Comparison of ENCODE assay signal across 9 cellular contexts in the genomic region with DNA sequence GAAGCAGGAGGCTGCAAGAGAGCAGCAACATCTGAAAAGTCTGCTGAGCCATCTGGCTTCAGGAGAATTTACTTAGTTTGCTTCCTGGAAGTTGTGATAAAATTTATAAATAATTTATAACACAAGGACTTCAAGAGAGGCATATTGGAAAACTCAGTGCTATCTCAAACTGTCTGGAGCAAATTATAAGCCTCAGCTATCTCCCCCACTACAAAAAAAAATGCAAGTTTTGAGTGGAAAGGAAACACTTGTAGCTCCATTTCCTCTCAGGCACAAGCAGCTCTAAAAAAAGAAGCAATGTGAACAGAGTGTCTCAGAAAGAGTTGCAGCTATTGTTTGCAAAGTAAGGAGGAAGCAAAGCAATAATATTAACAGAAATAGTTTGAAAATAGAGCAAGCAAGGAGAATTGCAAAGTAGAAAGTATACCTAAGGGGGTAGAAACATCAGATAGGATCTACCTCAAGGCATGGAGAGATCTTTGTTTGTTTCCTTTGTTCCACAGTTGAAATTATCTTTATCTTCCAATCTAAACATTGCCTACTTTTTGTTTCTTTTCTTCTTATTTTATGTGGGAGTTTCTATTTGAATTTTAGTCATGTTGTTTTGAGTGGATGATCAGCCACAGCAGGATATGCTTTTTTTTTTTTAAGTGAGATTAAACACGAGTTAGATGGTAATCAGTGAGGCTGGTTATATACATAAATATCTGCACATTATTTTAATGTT. TPM values are rescaled to one million over a fixed set of nuclear protein-coding genes. Genes with fewer than 3 reads are reported as not detected.
DNase-seq lines count a peak whose midpoint lies in the region; ATAC-seq, FAIRE-seq and TF ChIP-seq lines count a peak whose summit lies in the region.
"Had no signal": no experiment of that assay in that cellular context is flagged by ENCODE, and none has a peak within 500 bp of the region (broad histone marks: within the 10 kb centered on the region; RNA-seq: fewer than 3 reads in every experiment).

No MANE protein-coding gene starts in this region.

- H3K36me3 Mint-ChIP-seq in CD14-positive monocyte (peaks cover 0 to 1% of the 10 kb centered on the region in 2 donors), GM23338 (ENCODE audit: low read depth) (no peaks in the 10 kb centered on the region; the same call in 2 of the 3 replicates), memory B cell (peaks cover 1% of the 10 kb centered on the region)
- H3K36me3 Mint-ChIP-seq in activated naive CD8-positive, alpha-beta T cell treated with anti-CD3 and anti-CD28 coated beads for 36 hours, result peaks cover 8% of the 10 kb centered on the region

- intact Hi-C loops in CD14-positive monocyte (cut with micrococcal nuclease), result no loop called here

- no peak overlapping the region for H3K4me2 ChIP-seq in GM23338

- no peaks in the 10 kb centered on the region for H3K27me3 ChIP-seq in GM23338 (ENCODE audit: insufficient read depth)

- peaks cover 30% of the 10 kb centered on the region for H3K4me1 Mint-ChIP-seq in CD14-positive monocyte
- H3K4me1 Mint-ChIP-seq in GM23338, result no peaks in the 10 kb centered on the region
- H3K4me1 Mint-ChIP-seq in activated naive CD8-positive, alpha-beta T cell treated with anti-CD3 and anti-CD28 coated beads for 36 hours, result peaks cover 38% of the 10 kb centered on the region
- H3K4me1 Mint-ChIP-seq in memory B cell, result peaks cover 2% of the 10 kb centered on the region

- no peaks in the 10 kb centered on the region for H3K79me2 ChIP-seq in GM23338 (replicated peaks; ENCODE audit: insufficient read depth)

- TF ChIP-seq CTCF in CD14-positive monocyte (IDR thresholded peaks at IDR 0.05), result no peak
- no peak for TF ChIP-seq CTCF in GM23338 (conservative IDR thresholded peaks at IDR 0.05; ENCODE audit: low read depth in 2 of 2)

- no peaks in the 10 kb centered on the region for H3K36me3 ChIP-seq in GM23338 (ENCODE audit: insufficient read depth)

- H3K27ac ChIP-seq in GM23338 (ENCODE audit: low read depth), result no peak overlapping the region

- H3K4me3 Mint-ChIP-seq in CD14-positive monocyte (peak overlapping the region in 1 of 2 donors; percentile 86), GM23338 (no peak overlapping the region), memory B cell (peak overlapping the region; percentile 24)
- peak overlapping the region; percentile 60 for H3K4me3 Mint-ChIP-seq in activated naive CD8-positive, alpha-beta T cell treated with anti-CD3 and anti-CD28 coated beads for 36 hours

- H4K20me1 ChIP-seq in GM23338 (replicated peaks; ENCODE audit: insufficient read depth), result no peaks in the 10 kb centered on the region

- TF ChIP-seq POLR2A in H54 (IDR thresholded peaks at IDR 0.05; ENCODE audit: low read depth, low read length), result no peak

- peak overlapping the region in 6 of 7 donors; percentile 61 to 91 (median 80) for H3K27ac Mint-ChIP-seq in CD14-positive monocyte
- H3K27ac Mint-ChIP-seq in GM23338, result no peak overlapping the region
- peak overlapping the region; percentile 87 for H3K27ac Mint-ChIP-seq in activated naive CD8-positive, alpha-beta T cell treated with anti-CD3 and anti-CD28 coated beads for 36 hours
- H3K27ac Mint-ChIP-seq in memory B cell, result no peak overlapping the region

- H3K9me2 ChIP-seq in GM23338 (ENCODE audit: insufficient read depth), result no peaks in the 10 kb centered on the region

- no peak for FAIRE-seq in H54 (lab: Jason Lieb, UNC)
- FAIRE-seq: RCC 7860 had no signal

- no peaks in the 10 kb centered on the region for H3K4me1 ChIP-seq in GM23338 (ENCODE audit: insufficient read depth)

- H3K27me3 Mint-ChIP-seq in CD14-positive monocyte (ENCODE audit: low read depth in 3 of 3) (no peaks in the 10 kb centered on the region), GM23338 (ENCODE audit: insufficient read depth, low read depth, poor library complexity) (peaks cover 2% of the 10 kb centered on the region), memory B cell (peaks cover 11% of the 10 kb centered on the region)
- no peaks in the 10 kb centered on the region for H3K27me3 Mint-ChIP-seq in activated naive CD8-positive, alpha-beta T cell treated with anti-CD3 and anti-CD28 coated beads for 36 hours

- H2AFZ ChIP-seq in GM23338, result no peak overlapping the region

- no peaks in the 10 kb centered on the region for H3F3A ChIP-seq in GM23338 (replicated peaks; ENCODE audit: low read depth)

- H3K9me3 Mint-ChIP-seq in CD14-positive monocyte (peaks cover 0 to under 1% (median under 1%) of the 10 kb centered on the region in 7 donors), GM23338 (peaks cover 8% of the 10 kb centered on the region; the same call in 1 of the 3 replicates), memory B cell (peaks cover 1% of the 10 kb centered on the region)
- H3K9me3 Mint-ChIP-seq in activated naive CD8-positive, alpha-beta T cell treated with anti-CD3 and anti-CD28 coated beads for 36 hours, result peaks cover 16% of the 10 kb centered on the region

- ATAC-seq in GM23338 (no peak), memory B cell (ENCODE audit: low read depth) (no peak), HG03439 (IDR thresholded peaks at IDR 0.05; ENCODE audit: unreplicated experiment) (no peak)

- DNase-seq in CD14-positive monocyte (ENCODE audit: low spot score) (no peak), GM23338 (ENCODE audit: low spot score) (peak; percentile 9), memory B cell (ENCODE audit: low spot score in 2 of 2) (no peak), H54 (ENCODE audit: insufficient read length, low spot score) (no peak), NCI-H146 treated with DMSO at 0.1 percent for 48 hours (lab: John Stamatoyannopoulos, UW; ENCODE audit: unreplicated experiment) (no peak), ureter (ENCODE audit: low spot score) (no peak)
- no peak for DNase-seq in activated naive CD8-positive, alpha-beta T cell treated with anti-CD3 and anti-CD28 coated beads for 36 hours

- H3K4me3 ChIP-seq in GM23338, result no peak overlapping the region

TF ChIP-seq in GM23338, 12 proteins besides CTCF, POLR2A, EP300 and RAD21 (continues in another document):
- TF ChIP-seq EZH2 (IDR thresholded peaks at IDR 0.05; ENCODE audit: low read depth, unreplicated experiment) (no peak), JUNB (IDR thresholded peaks at IDR 0.05; ENCODE audit: unreplicated experiment) (no peak), ZNF331 (CRISPR knock-in tag; IDR thresholded peaks at IDR 0.05; ENCODE audit: low read depth) (no peak), EZH2phosphoT487 (IDR thresholded peaks at IDR 0.05; ENCODE audit: unreplicated experiment) (no peak), NANOG (IDR thresholded peaks at IDR 0.05; ENCODE audit: borderline replicate concordance) (no peak), STAT1 (IDR thresholded peaks at IDR 0.05; ENCODE audit: unreplicated experiment) (no peak)
- TF ChIP-seq, protein P1, sequence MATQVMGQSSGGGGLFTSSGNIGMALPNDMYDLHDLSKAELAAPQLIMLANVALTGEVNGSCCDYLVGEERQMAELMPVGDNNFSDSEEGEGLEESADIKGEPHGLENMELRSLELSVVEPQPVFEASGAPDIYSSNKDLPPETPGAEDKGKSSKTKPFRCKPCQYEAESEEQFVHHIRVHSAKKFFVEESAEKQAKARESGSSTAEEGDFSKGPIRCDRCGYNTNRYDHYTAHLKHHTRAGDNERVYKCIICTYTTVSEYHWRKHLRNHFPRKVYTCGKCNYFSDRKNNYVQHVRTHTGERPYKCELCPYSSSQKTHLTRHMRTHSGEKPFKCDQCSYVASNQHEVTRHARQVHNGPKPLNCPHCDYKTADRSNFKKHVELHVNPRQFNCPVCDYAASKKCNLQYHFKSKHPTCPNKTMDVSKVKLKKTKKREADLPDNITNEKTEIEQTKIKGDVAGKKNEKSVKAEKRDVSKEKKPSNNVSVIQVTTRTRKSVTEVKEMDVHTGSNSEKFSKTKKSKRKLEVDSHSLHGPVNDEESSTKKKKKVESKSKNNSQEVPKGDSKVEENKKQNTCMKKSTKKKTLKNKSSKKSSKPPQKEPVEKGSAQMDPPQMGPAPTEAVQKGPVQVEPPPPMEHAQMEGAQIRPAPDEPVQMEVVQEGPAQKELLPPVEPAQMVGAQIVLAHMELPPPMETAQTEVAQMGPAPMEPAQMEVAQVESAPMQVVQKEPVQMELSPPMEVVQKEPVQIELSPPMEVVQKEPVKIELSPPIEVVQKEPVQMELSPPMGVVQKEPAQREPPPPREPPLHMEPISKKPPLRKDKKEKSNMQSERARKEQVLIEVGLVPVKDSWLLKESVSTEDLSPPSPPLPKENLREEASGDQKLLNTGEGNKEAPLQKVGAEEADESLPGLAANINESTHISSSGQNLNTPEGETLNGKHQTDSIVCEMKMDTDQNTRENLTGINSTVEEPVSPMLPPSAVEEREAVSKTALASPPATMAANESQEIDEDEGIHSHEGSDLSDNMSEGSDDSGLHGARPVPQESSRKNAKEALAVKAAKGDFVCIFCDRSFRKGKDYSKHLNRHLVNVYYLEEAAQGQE (IDR thresholded peaks at IDR 0.05; ENCODE audit: unreplicated experiment), result no peak

RNA-seq across cellular contexts. Expression of a gene that starts 56.0 kb away (rescaled TPM):
- polyA plus RNA-seq in CD14-positive monocyte (10 to 100 TPM; 25.7 to 28.7 TPM), GM23338 (2016; fragmentation: Nextera tagmentation; extraction: Ambion mirVana) (5.0 and 6.7 TPM in 2 replicates)
- 9.8 and 11.3 TPM in 2 replicates for total RNA-seq in GM23338 (2014; rRNA removed; shearing (Covaris generic))
- 10 to 100 TPM; 47.1 to 58.0 TPM for total RNA-seq in activated naive CD8-positive, alpha-beta T cell treated with anti-CD3 and anti-CD28 coated beads for 36 hours
- total RNA-seq in ureter, result 255 TPM

Comparison
In these comparisons a context has a peak if more than half of its experiments do, and no peak if none do; other contexts are left out.
1. H3K27ac Mint-ChIP-seq: peak in CD14-positive monocyte (6 of 7) and activated naive CD8-positive, alpha-beta T cell treated with anti-CD3 and anti-CD28 coated beads for 36 hours (single experiment); none in GM23338 (single experiment) and memory B cell (single experiment).